ENCODE assay signal across 11 cellular contexts in the genomic region with DNA sequence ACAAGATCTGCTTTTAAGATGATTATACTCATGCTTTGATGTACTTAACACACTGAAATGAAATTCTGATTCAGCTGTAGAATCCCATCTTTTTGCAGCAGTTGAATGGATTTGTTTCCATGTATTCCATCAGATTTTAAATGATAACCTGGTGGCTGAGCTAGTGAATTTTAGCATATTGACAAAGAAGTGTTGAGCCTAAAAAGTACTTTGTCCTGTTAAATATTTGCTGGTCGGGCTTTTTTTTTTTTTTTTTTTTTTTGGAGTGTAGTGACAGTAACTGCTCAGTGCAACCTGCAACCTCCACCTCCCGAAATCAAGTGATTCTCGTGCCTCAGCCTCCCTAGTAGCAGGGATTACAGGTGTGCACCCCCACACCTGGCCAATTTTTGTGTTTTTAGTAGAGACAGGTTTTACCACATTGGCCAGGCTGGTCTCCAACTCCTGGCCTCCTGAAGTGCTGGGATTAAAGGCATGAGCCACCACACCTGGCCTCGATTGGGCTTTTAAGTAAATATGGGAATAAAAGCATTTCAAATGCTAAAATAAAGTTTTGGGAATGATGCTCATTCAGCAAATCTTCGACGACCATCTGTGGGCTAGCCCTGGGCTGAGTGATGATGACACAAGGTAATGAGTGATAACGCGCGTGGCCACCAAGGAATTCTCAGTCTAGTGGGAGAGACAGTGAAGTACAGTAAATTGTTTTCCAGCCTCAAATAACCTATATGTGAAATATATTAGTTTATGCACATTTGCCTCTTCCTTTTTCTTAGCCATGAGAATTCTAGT. TPM values are rescaled to one million over a fixed set of nuclear protein-coding genes. Genes with fewer than 3 reads are reported as not detected.
A peak's percentile ranks its signal among the peaks of the same experiment; 100 is the strongest.
DNase-seq lines count a peak whose midpoint lies in the region; ATAC-seq, FAIRE-seq and TF ChIP-seq lines count a peak whose summit lies in the region.
"Had no signal": no experiment of that assay in that cellular context is flagged by ENCODE, and none has a peak within 500 bp of the region (broad histone marks: within the 10 kb centered on the region; RNA-seq: fewer than 3 reads in every experiment).

No MANE protein-coding gene starts in this region.

- no peak overlapping the region for H2BK20ac ChIP-seq in H1 (ENCODE audit: low read length)

- H3F3A ChIP-seq in PC-3 (ENCODE audit: low read length, unreplicated experiment) = no peaks in the 10 kb centered on the region

- H3K9me3 ChIP-seq in PC-3 (ENCODE audit: low read length) (no peaks in the 10 kb centered on the region), H1 (ENCODE audit: insufficient read depth in 2 of 2, low read depth in 1 of 2, low read length in 1 of 2) (no peaks in the 10 kb centered on the region), osteoblast (ENCODE audit: low read depth, low read length) (no peaks in the 10 kb centered on the region)

- H3K23ac ChIP-seq in H1 (ENCODE audit: insufficient read length) = no peak overlapping the region

- no peaks in the 10 kb centered on the region for H3K36me3 ChIP-seq in PC-3 (ENCODE audit: low read depth, low read length)
- peaks cover 0 to 25% (median 2%) of the 10 kb centered on the region in 4 experiments; a peak in 5 of 8 replicates for H3K36me3 ChIP-seq in H1 (ENCODE audit: control insufficient read depth in 2 of 4, insufficient read depth in 4 of 4, low read length in 3 of 4)
- peaks cover 18% of the 10 kb centered on the region for H3K36me3 ChIP-seq in osteoblast (ENCODE audit: insufficient read depth, low read length)

- H2BK5ac ChIP-seq in H1 (ENCODE audit: low read depth, low read length) = no peak overlapping the region

- H3K4me1 ChIP-seq in PC-3 (ENCODE audit: insufficient read depth, low read length) = 0 out of 2 replicates have a peak, but pooled peaks cover 3% of the 10 kb centered on the region
- H3K4me1 ChIP-seq in H1 (replicated peaks in 1 of 4; ENCODE audit: control insufficient read depth in 3 of 4, insufficient read depth in 4 of 4, low read length in 3 of 4) = peaks cover 0 to 6% (median 3%) of the 10 kb centered on the region in 4 experiments; a peak in 3 of 7 replicates
- H3K4me1 ChIP-seq in osteoblast (ENCODE audit: insufficient read depth, low read length) = peaks cover 20% of the 10 kb centered on the region

- H3K4me3 ChIP-seq in GM08714 (ENCODE audit: low read length) (peak overlapping the region; percentile 97; the same call in 1 of the 2 replicates), PC-3 (ENCODE audit: low read length) (peak overlapping the region; percentile 87), H1 (ENCODE audit: extremely low read depth in 1 of 4, insufficient read depth in 2 of 4, low read depth in 3 of 4, low read length in 4 of 4) (peak overlapping the region in 3 of 4 experiments; percentile 21 to 96 (median 94); a peak in 3 of 8 replicates), osteoblast (ENCODE audit: insufficient read depth, low read length) (peak overlapping the region; percentile 95)

- no peak overlapping the region for H4K8ac ChIP-seq in H1 (ENCODE audit: extremely low read depth, insufficient read depth, low read length)

- no peaks in the 10 kb centered on the region for H3K9me2 ChIP-seq in PC-3 (replicated peaks; ENCODE audit: low read length)

- no peak for TF ChIP-seq POLR2A in H1 (IDR thresholded peaks at IDR 0.05; ENCODE audit: control extremely low read depth in 1 of 2, low read depth in 2 of 2, low read length in 2 of 2)

- CTCF ChIA-PET in PC-3 (lab: Charles Lee) (no interaction called here), H1 (lab: Charles Lee; ENCODE audit: partially characterized antibody) (interaction anchor here (0.6 to 1.2 kb wide), 2 partner anchors 574 to 816 kb away, joined by 3 read pairs; no protein-coding TSS in a partner anchor)

- WGBS in H1 (ENCODE audit: extremely low coverage in 1 of 2, insufficient coverage in 1 of 2, insufficient read length in 1 of 2, insufficient replicate concordance in 2 of 2, low coverage in 1 of 2, low lambda C conversion rate in 2 of 2, missing lambda C conversion rate in 1 of 2), 2 experiments = 95% methylated on average over 8 of the region's 9 CpGs; no CpG with 5 or more reads in 1 of the 2 experiments

- no peak overlapping the region for H3K18ac ChIP-seq in H1 (ENCODE audit: extremely low read depth, low read length)

- H4K91ac ChIP-seq in H1 (replicated peaks; ENCODE audit: insufficient read length, low read length) = no peak overlapping the region

- no peak for FAIRE-seq in H1 (lab: Jason Lieb, UNC)

- no peak for DNase-seq in PC-3
- no peak for DNase-seq in H1 (ENCODE audit: low read depth in 1 of 2, low spot score in 2 of 2)
- no peak for DNase-seq in osteoblast (ENCODE audit: insufficient read length, low spot score, missing footprints)
- no peak for DNase-seq in NCI-H2081 (lab: John Stamatoyannopoulos, UW)
- DNase-seq: activated naive CD4-positive, alpha-beta T cell treated with anti-CD3 and anti-CD28 coated beads, Interleukin-2, amount 50 U/mL, for 16 hours; effector CD4-positive, alpha-beta T cell; NCI-H1105 treated with DMSO at 0.1 percent for 48 hours; T1000 had no signal

- H3K27ac ChIP-seq in PC-3 (ENCODE audit: low read length) = no peak overlapping the region
- H3K27ac ChIP-seq in H1 (ENCODE audit: low read depth, low read length) = no peak overlapping the region
- H3K27ac ChIP-seq in osteoblast (ENCODE audit: low read depth, low read length) = peak overlapping the region; percentile 32

- H4K20me1 ChIP-seq in PC-3 (ENCODE audit: low read length) = peaks cover 10% of the 10 kb centered on the region; the same call in 1 of the 2 replicates
- H4K20me1 ChIP-seq in H1 (replicated peaks in 1 of 2; ENCODE audit: control insufficient read depth in 1 of 2, insufficient read depth in 2 of 2, low read length in 2 of 2) = peaks cover 16 to 25% of the 10 kb centered on the region in 2 experiments
- H4K20me1 ChIP-seq in osteoblast (ENCODE audit: insufficient read depth, low read length) = peaks cover 43% of the 10 kb centered on the region

- no peak overlapping the region for H2BK15ac ChIP-seq in H1 (ENCODE audit: low read length)

- TF ChIP-seq EP300 in H1 (IDR thresholded peaks at IDR 0.05; ENCODE audit: borderline replicate concordance in 1 of 2, low read depth in 2 of 2, low read length in 2 of 2) = no peak

- H3K23me2 ChIP-seq in H1 (ENCODE audit: low read depth, low read length) = peaks cover 12% of the 10 kb centered on the region

- H3K9ac ChIP-seq in PC-3 (ENCODE audit: low read length) (no peak overlapping the region), H1 (replicated peaks in 1 of 4; ENCODE audit: extremely low read depth in 1 of 4, low read depth in 3 of 4, low read length in 3 of 4) (no peak overlapping the region; a peak in 1 of 7 replicates)

- H2BK120ac ChIP-seq in H1 (replicated peaks; ENCODE audit: low read depth, low read length) = no peak overlapping the region

- H4K5ac ChIP-seq in H1 (ENCODE audit: insufficient read length, low read depth, low read length) = no peak overlapping the region

- no peak overlapping the region for H2AK5ac ChIP-seq in H1 (ENCODE audit: low read depth, low read length)

- H3K79me1 ChIP-seq in H1 (ENCODE audit: low read depth, low read length) = peaks cover 12% of the 10 kb centered on the region

- TF ChIP-seq CTCF in PC-3 (conservative IDR thresholded peaks at IDR 0.05; ENCODE audit: low read depth, low read length) (no peak), H1 (IDR thresholded peaks at IDR 0.05; ENCODE audit: control extremely low read depth in 1 of 3, insufficient read depth in 1 of 3, low read depth in 1 of 3, low read length in 3 of 3) (no peak), osteoblast (IDR thresholded peaks at IDR 0.05; ENCODE audit: extremely low read depth, low read depth, low read length) (no peak)

- H3K27me3 ChIP-seq in PC-3 (ENCODE audit: low read length) = no peaks in the 10 kb centered on the region
- H3K27me3 ChIP-seq in H1 (replicated peaks in 1 of 4; ENCODE audit: control insufficient read depth in 3 of 4, extremely low read depth in 1 of 4, insufficient read depth in 3 of 4, low read length in 3 of 4) = 0 out of 7 replicates have a peak, but pooled peaks cover 0 to 2% (median 0%) of the 10 kb centered on the region in 4 experiments
- no peaks in the 10 kb centered on the region for H3K27me3 ChIP-seq in osteoblast (ENCODE audit: insufficient read depth, low read length)

- TF ChIP-seq RAD21 in H1 (IDR thresholded peaks at IDR 0.05 in 1 of 2, conservative IDR thresholded peaks at IDR 0.05 in 1 of 2; ENCODE audit: low read depth in 2 of 2, low read length in 2 of 2) = no peak

- BruUV-seq in PC-3 (replicated peaks; lab: Mats Ljungman, UMichigan) = TSS peak; percentile 3

- no peak overlapping the region for H3K14ac ChIP-seq in H1 (ENCODE audit: insufficient read length)

- POLR2A ChIA-PET in PC-3 (lab: Charles Lee; ENCODE audit: unreplicated experiment) (no interaction called here), H1 (lab: Charles Lee; ENCODE audit: partially characterized antibody) (interaction anchor here (0.6 to 2.1 kb wide), 2 partner anchors 24 to 668 kb away, joined by 3 to 7 read pairs; no protein-coding TSS in a partner anchor)

- H2AFZ ChIP-seq in PC-3 (ENCODE audit: low read length) (no peak overlapping the region), H1 (ENCODE audit: low read length) (no peak overlapping the region), osteoblast (ENCODE audit: low read length) (no peak overlapping the region)

- H3K4ac ChIP-seq in H1 (replicated peaks; ENCODE audit: insufficient read length, low read depth, low read length) = no peak overlapping the region

- intact Hi-C loops in PC-3 (cut with micrococcal nuclease) = no loop called here

- ATAC-seq in PC-3 = no peak
- no peak for ATAC-seq in HG03139 (IDR thresholded peaks at IDR 0.05; ENCODE audit: unreplicated experiment)
- no peak for ATAC-seq in GM21447 (IDR thresholded peaks at IDR 0.05; ENCODE audit: unreplicated experiment)

- H3K79me2 ChIP-seq in PC-3 (ENCODE audit: low read length) = peaks cover 56% of the 10 kb centered on the region
- H3K79me2 ChIP-seq in H1 (ENCODE audit: control insufficient read depth in 1 of 2, insufficient read depth in 2 of 2, low read length in 2 of 2) = peaks cover 35 to 82% of the 10 kb centered on the region in 2 experiments
- H3K79me2 ChIP-seq in osteoblast (ENCODE audit: insufficient read depth, low read length) = peaks cover 76% of the 10 kb centered on the region

- H2BK12ac ChIP-seq in H1 (ENCODE audit: low read depth, low read length) = no peak overlapping the region

- H3K4me2 ChIP-seq in PC-3 (ENCODE audit: low read length) = peak overlapping the region; percentile 96
- peak overlapping the region; percentile 85 to 100; a peak in 3 of 4 replicates for H3K4me2 ChIP-seq in H1 (ENCODE audit: insufficient read depth in 1 of 2, low read depth in 2 of 2, low read length in 2 of 2)
- H3K4me2 ChIP-seq in osteoblast (ENCODE audit: insufficient read depth, low read length) = peak overlapping the region; percentile 95

- no peak overlapping the region for H3K56ac ChIP-seq in H1 (replicated peaks; ENCODE audit: insufficient read length, low read depth, low read length)

RNA-seq across cellular contexts. Expression of a gene that starts 2.2 kb away (rescaled TPM):
- total RNA-seq in PC-3 (2014; rRNA removed) (24.6 and 47.3 TPM in 2 replicates), osteoblast (125 and 140 TPM in 2 replicates)
- total RNA-seq in H1 (2021; fragmentation: NEBNext Ultra II Directional; extraction: Animal tissue kit (Norgen Biotek cat#: 25700)) = 156 and 165 TPM in 2 replicates
- 45.3 and 55.8 TPM in 2 replicates for polyA plus RNA-seq in H1 (2011; rRNA removed)
- 67.3 TPM for polyA plus RNA-seq in H1 (2011; cell fraction: cytosol; rRNA removed)
- 120 TPM for polyA plus RNA-seq in H1 (2011; cell fraction: nucleus; rRNA removed)
- polyA plus RNA-seq in H1 (2012, experiment 1 of 2) = 137 to 158 TPM (median 144 TPM) in 4 replicates
- polyA plus RNA-seq in H1 (2012, experiment 2 of 2) = 10.1 TPM
- polyA plus RNA-seq in H1 (2013, experiment 1 of 2) = 80.7 TPM
- 82.7 TPM for polyA plus RNA-seq in H1 (2013, experiment 2 of 2)
- 208 and 245 TPM in 2 replicates for polyA minus RNA-seq in H1 (2011; rRNA and poly(A)+ RNA removed)
- 67.2 TPM for polyA minus RNA-seq in H1 (2011; cell fraction: cytosol; rRNA and poly(A)+ RNA removed)
- 132 TPM for polyA minus RNA-seq in H1 (2011; cell fraction: nucleus; rRNA and poly(A)+ RNA removed)

RNA-seq across cellular contexts. Expression of a gene that starts 2.7 kb away (rescaled TPM):
- total RNA-seq in PC-3 (2014; rRNA removed) = 18.3 and 25.5 TPM in 2 replicates
- 36.8 and 37.2 TPM in 2 replicates for total RNA-seq in H1 (2021; fragmentation: NEBNext Ultra II Directional; extraction: Animal tissue kit (Norgen Biotek cat#: 25700))
- polyA plus RNA-seq in H1 (2011; rRNA removed) = 28.5 and 55.4 TPM in 2 replicates
- 49.2 TPM for polyA plus RNA-seq in H1 (2011; cell fraction: cytosol; rRNA removed)
- 36.1 TPM for polyA plus RNA-seq in H1 (2011; cell fraction: nucleus; rRNA removed)
- 31.6 to 45.2 TPM (median 39.5 TPM) in 4 replicates for polyA plus RNA-seq in H1 (2012, experiment 1 of 2)
- 1.6 TPM for polyA plus RNA-seq in H1 (2012, experiment 2 of 2)
- 46.3 TPM for polyA plus RNA-seq in H1 (2013, experiment 1 of 2)
- 54.4 TPM for polyA plus RNA-seq in H1 (2013, experiment 2 of 2)
- polyA minus RNA-seq in H1 (2011; rRNA and poly(A)+ RNA removed) = 76.3 and 104 TPM in 2 replicates
- polyA minus RNA-seq in H1 (2011; cell fraction: cytosol; rRNA and poly(A)+ RNA removed) = 23.3 TPM
- 37.4 TPM for polyA minus RNA-seq in H1 (2011; cell fraction: nucleus; rRNA and poly(A)+ RNA removed)
- total RNA-seq in osteoblast = 133 and 144 TPM in 2 replicates

RNA-seq across cellular contexts. Expression of a gene that starts 55.4 kb away (rescaled TPM):
- 5.1 TPM in 2 replicates for total RNA-seq in PC-3 (2014; rRNA removed)
- total RNA-seq in H1 (2021; fragmentation: NEBNext Ultra II Directional; extraction: Animal tissue kit (Norgen Biotek cat#: 25700)) = 5.8 and 6.5 TPM in 2 replicates
- polyA plus RNA-seq in H1 (2011; rRNA removed) = 4.7 and 4.8 TPM in 2 replicates
- 4.5 TPM for polyA plus RNA-seq in H1 (2011; cell fraction: cytosol; rRNA removed)
- polyA plus RNA-seq in H1 (2011; cell fraction: nucleus; rRNA removed) = 10.3 TPM
- 4.7 to 6.5 TPM (median 5.0 TPM) in 4 replicates for polyA plus RNA-seq in H1 (2012, experiment 1 of 2)
- 2.5 TPM for polyA plus RNA-seq in H1 (2012, experiment 2 of 2)
- polyA plus RNA-seq in H1 (2013, experiment 1 of 2) = 2.5 TPM
- polyA plus RNA-seq in H1 (2013, experiment 2 of 2) = 2.4 TPM
- 13.7 and 15.0 TPM in 2 replicates for polyA minus RNA-seq in H1 (2011; rRNA and poly(A)+ RNA removed)
- polyA minus RNA-seq in H1 (2011; cell fraction: cytosol; rRNA and poly(A)+ RNA removed) = 5.4 TPM
- 9.7 TPM for polyA minus RNA-seq in H1 (2011; cell fraction: nucleus; rRNA and poly(A)+ RNA removed)
- 14.4 and 19.9 TPM in 2 replicates for total RNA-seq in osteoblast
